In genomic region chr14:86838363-86838762, GRCh38 we compare ENCODE assay signal across 16 cellular contexts.
DNase-seq lines count a peak whose midpoint lies in the region; ATAC-seq and TF ChIP-seq lines count a peak whose summit lies in the region.
"Had no signal": no experiment of that assay in that cellular context is flagged by ENCODE, and none has a peak within 500 bp of the region (broad histone marks: within the 10 kb centered on the region; RNA-seq: fewer than 3 reads in every experiment).

No MANE protein-coding gene starts in this region.

- no peaks in the 10 kb centered on the region for H3K4me1 Mint-ChIP-seq in activated CD4-positive, alpha-beta T cell treated with anti-CD3 and anti-CD28 coated beads for 36 hours
- no peaks in the 10 kb centered on the region for H3K4me1 Mint-ChIP-seq in CD14-positive monocyte
- H3K4me1 Mint-ChIP-seq: activated B cell treated with CpG ODN at 0.5 μM for 24 hours, immature natural killer cell had no signal

- CTCF ChIA-PET in activated CD4-positive, alpha-beta T cell treated with anti-CD3 and anti-CD28 coated beads for 36 hours (lab: Charles Lee), result interaction anchor here (1.0 kb wide), 1 partner anchor 10 kb away, joined by 5 read pairs; no protein-coding TSS in a partner anchor

- no peak overlapping the region for H3K4me3 Mint-ChIP-seq in activated CD4-positive, alpha-beta T cell treated with anti-CD3 and anti-CD28 coated beads for 36 hours
- no peak overlapping the region for H3K4me3 Mint-ChIP-seq in CD14-positive monocyte
- H3K4me3 Mint-ChIP-seq: activated B cell treated with CpG ODN at 0.5 μM for 24 hours, GM23338, immature natural killer cell had no signal

- TF ChIP-seq CTCF in NB4 (IDR thresholded peaks at IDR 0.05; ENCODE audit: low read depth, low read length) (no peak), CD14-positive monocyte (IDR thresholded peaks at IDR 0.05) (no peak)

- TF ChIP-seq POLR2A in NB4 (IDR thresholded peaks at IDR 0.05; ENCODE audit: extremely low read depth, insufficient read length), result no peak

- H3K27ac Mint-ChIP-seq in activated CD4-positive, alpha-beta T cell treated with anti-CD3 and anti-CD28 coated beads for 36 hours, result no peak overlapping the region
- H3K27ac Mint-ChIP-seq in CD14-positive monocyte, result no peak overlapping the region
- H3K27ac Mint-ChIP-seq: activated B cell treated with CpG ODN at 0.5 μM for 24 hours, GM23338, immature natural killer cell had no signal

- peak; percentile 37 for DNase-seq in activated CD4-positive, alpha-beta T cell treated with anti-CD3 and anti-CD28 coated beads for 36 hours
- no peak for DNase-seq in activated CD4-positive, alpha-beta T cell treated with anti-CD3 and anti-CD28 coated beads, Interleukin-2, amount 50 U/mL, for 1 hour
- DNase-seq in NB4 (ENCODE audit: low read depth) (peak; percentile 1), fibroblast of gingiva (ENCODE audit: low read depth) (peak; percentile 14), COLO829 (ENCODE audit: low spot score) (no peak), CD14-positive monocyte (ENCODE audit: low spot score) (no peak)
- DNase-seq: activated B cell treated with CpG ODN at 0.5 μM for 24 hours, Calu3, dermis blood vessel endothelial cell, foreskin fibroblast, immature natural killer cell, midbrain, thyroid gland had no signal

- no peaks in the 10 kb centered on the region for H3K27me3 Mint-ChIP-seq in activated CD4-positive, alpha-beta T cell treated with anti-CD3 and anti-CD28 coated beads for 36 hours
- H3K27me3 Mint-ChIP-seq in CD14-positive monocyte (ENCODE audit: low read depth in 3 of 3), result peaks cover 0 to 4% (median 0%) of the 10 kb centered on the region in 3 donors
- H3K27me3 Mint-ChIP-seq: activated B cell treated with CpG ODN at 0.5 μM for 24 hours had no signal

- H3K4me3 ChIP-seq in NB4 (ENCODE audit: low read depth, low read length), result no peak overlapping the region
- H3K4me3 ChIP-seq: GM23338, thyroid gland had no signal

- intact Hi-C loops in activated CD4-positive, alpha-beta T cell treated with anti-CD3 and anti-CD28 coated beads for 36 hours (cut with DNase I, micrococcal nuclease), result no loop called here
- intact Hi-C loops in CD14-positive monocyte (cut with micrococcal nuclease), result no loop called here

- no peaks in the 10 kb centered on the region for H3K36me3 Mint-ChIP-seq in activated CD4-positive, alpha-beta T cell treated with anti-CD3 and anti-CD28 coated beads for 36 hours (ENCODE audit: low read depth)
- H3K36me3 Mint-ChIP-seq in CD14-positive monocyte, result no peaks in the 10 kb centered on the region
- H3K36me3 Mint-ChIP-seq: immature natural killer cell had no signal

- POLR2A ChIA-PET in activated CD4-positive, alpha-beta T cell treated with anti-CD3 and anti-CD28 coated beads for 36 hours (lab: Charles Lee), result no interaction called here

- ATAC-seq in activated CD4-positive, alpha-beta T cell treated with anti-CD3 and anti-CD28 coated beads for 36 hours, result peak; percentile 72
- ATAC-seq in GM19395 (IDR thresholded peaks at IDR 0.05; ENCODE audit: unreplicated experiment), result peak; percentile 68
- no peak for ATAC-seq in HG02588 (IDR thresholded peaks at IDR 0.05; ENCODE audit: unreplicated experiment)
- ATAC-seq: GM23338 had no signal

- peaks cover 8% of the 10 kb centered on the region for H3K9me3 Mint-ChIP-seq in activated CD4-positive, alpha-beta T cell treated with anti-CD3 and anti-CD28 coated beads for 36 hours (ENCODE audit: low read depth)
- H3K9me3 Mint-ChIP-seq in CD14-positive monocyte, result peaks cover under 1 to 7% (median 4%) of the 10 kb centered on the region in 7 donors
- H3K9me3 Mint-ChIP-seq: GM23338 had no signal

Comparison
In these comparisons a context has a peak if more than half of its experiments do, and no peak if none do; other contexts are left out.
1. DNase-seq: peak in activated CD4-positive, alpha-beta T cell treated with anti-CD3 and anti-CD28 coated beads for 36 hours (single experiment), NB4 (single experiment) and fibroblast of gingiva (single experiment); none in activated CD4-positive, alpha-beta T cell treated with anti-CD3 and anti-CD28 coated beads, Interleukin-2, amount 50 U/mL, for 1 hour (single experiment), COLO829 (single experiment) and CD14-positive monocyte (single experiment).